Comparison of ENCODE assay signal across 9 cellular contexts in genomic region chr2:27085062-27085669, GRCh38. TPM values are rescaled to one million over a fixed set of nuclear protein-coding genes. Genes with fewer than 3 reads are reported as not detected.
DNase-seq lines count a peak whose midpoint lies in the region; ATAC-seq and TF ChIP-seq lines count a peak whose summit lies in the region.
"Had no signal": no experiment of that assay in that cellular context is flagged by ENCODE, and none has a peak within 500 bp of the region (broad histone marks: within the 10 kb centered on the region; RNA-seq: fewer than 3 reads in every experiment).

No MANE protein-coding gene starts in this region.

- intact Hi-C loops in heart right ventricle (cut with DNase I) (loop anchor here in 8 of 10 donors (5.0 to 10.0 kb wide), 6 partner anchors 33 to 123 kb away; partner anchors contain the start of genes TMEM214 (in 4 of the 8) and AGBL5 (in 2 of the 8)), left ventricle myocardium superior (cut with micrococcal nuclease) (loop anchor here (10.0 kb wide), 1 partner anchor 120 kb away; no protein-coding TSS in a partner anchor), uterus (cut with DNase I; ENCODE audit: low total_unique reads) (no loop called here)

- no peaks in the 10 kb centered on the region for H3K27me3 Mint-ChIP-seq in chondrocyte (ENCODE audit: low read depth)

- H3K27me3 ChIP-seq in heart right ventricle (no peaks in the 10 kb centered on the region), mucosa of stomach (ENCODE audit: control insufficient read depth, insufficient read depth, low read length) (peaks cover 6% of the 10 kb centered on the region), uterus (no peaks in the 10 kb centered on the region)

- H3K27ac Mint-ChIP-seq in chondrocyte (ENCODE audit: unreplicated experiment), result peak overlapping the region; percentile 91

- TF ChIP-seq CTCF in heart right ventricle (IDR thresholded peaks at IDR 0.05) (peak in 1 of 9 donors; percentile 39), chondrocyte (IDR thresholded peaks at IDR 0.05) (no peak), uterus (IDR thresholded peaks at IDR 0.05) (no peak)

- TF ChIP-seq POLR2A in uterus (IDR thresholded peaks at IDR 0.05), result peak in 1 of 2 donors; percentile 2

- DNase-seq in heart right ventricle (no peak), left ventricle myocardium superior (no peak), chondrocyte (ENCODE audit: low spot score) (no peak), uterus (peak in 1 of 2 donors; percentile 40), medulla oblongata (ENCODE audit: extremely low spot score) (no peak)
- DNase-seq in activated effector memory CD4-positive, alpha-beta T cell treated with Interleukin-2 at 50 U/mL for 16 hours, result no peak
- DNase-seq: GDM1 had no signal

- peaks cover 5% of the 10 kb centered on the region for H3K36me3 Mint-ChIP-seq in chondrocyte (ENCODE audit: low read depth)

- peaks cover 0 to 13% (median 0%) of the 10 kb centered on the region in 9 donors for H3K36me3 ChIP-seq in heart right ventricle
- no peaks in the 10 kb centered on the region for H3K36me3 ChIP-seq in mucosa of stomach (ENCODE audit: control insufficient read depth, insufficient read depth, low read length)
- no peaks in the 10 kb centered on the region for H3K36me3 ChIP-seq in uterus

- H3K9me3 ChIP-seq in heart right ventricle (no peaks in the 10 kb centered on the region), mucosa of stomach (ENCODE audit: control insufficient read depth, low read length) (no peaks in the 10 kb centered on the region), uterus (no peaks in the 10 kb centered on the region)

- WGBS in heart right ventricle, 2 donors, result 50 to 55% methylated on average over 10 of the region's 10 CpGs

- peak overlapping the region; percentile 71 for H3K9ac ChIP-seq in mucosa of stomach (ENCODE audit: low read length)

- H3K4me1 ChIP-seq in heart right ventricle, result peaks cover 10 to 62% (median 43%) of the 10 kb centered on the region in 9 donors
- H3K4me1 ChIP-seq in mucosa of stomach (ENCODE audit: control insufficient read depth, insufficient read depth, low read length), result peaks cover 40% of the 10 kb centered on the region
- H3K4me1 ChIP-seq in uterus, result peaks cover 5 to 23% of the 10 kb centered on the region in 2 donors

- H3K4me3 Mint-ChIP-seq in chondrocyte (ENCODE audit: unreplicated experiment), result peak overlapping the region; percentile 73

- H3K4me3 ChIP-seq in heart right ventricle, result peak overlapping the region in 9 of 10 donors; percentile 56 to 80 (median 74)
- no peak overlapping the region for H3K4me3 ChIP-seq in mucosa of stomach (ENCODE audit: low read length)
- peak overlapping the region; percentile 48 to 62 for H3K4me3 ChIP-seq in uterus

- peak overlapping the region in 9 of 10 donors; percentile 86 to 98 (median 93) for H3K27ac ChIP-seq in heart right ventricle
- peak overlapping the region; percentile 82 to 85 for H3K27ac ChIP-seq in uterus

- peaks cover 29% of the 10 kb centered on the region for H3K4me1 Mint-ChIP-seq in chondrocyte (ENCODE audit: low read depth)

- ATAC-seq in heart right ventricle (no peak), left ventricle myocardium superior (no peak), GM18861 (IDR thresholded peaks at IDR 0.05; ENCODE audit: unreplicated experiment) (no peak)

- no peaks in the 10 kb centered on the region for H3K9me3 Mint-ChIP-seq in chondrocyte (ENCODE audit: low read depth)

RNA-seq across cellular contexts. Expression of gene KHK, which starts 1.4 kb away (rescaled TPM):
- 1 to 10 TPM in 9 of 10 donors, under 1 TPM in 1; 0.32 to 4.6 (median 2.3) TPM for total RNA-seq in heart right ventricle
- polyA plus RNA-seq in heart right ventricle, result 1 to 10 TPM; 2.2 TPM
- total RNA-seq in left ventricle myocardium superior, result 4.0 TPM
- total RNA-seq in chondrocyte, result 1.2 to 1.9 TPM (median 1.3 TPM) in 3 replicates
- 10 to 100 TPM in 1 of 4 donors, 1 to 10 TPM in 3; 1.0 to 21.6 (median 5.4) TPM for total RNA-seq in uterus

RNA-seq across cellular contexts. Expression of gene EMILIN1, which starts 6.8 kb away (rescaled TPM):
- 10 to 100 TPM in 7 of 10 donors, 1 to 10 TPM in 3; 6.8 to 53.2 (median 12.2) TPM for total RNA-seq in heart right ventricle
- 10 to 100 TPM; 40.8 to 41.0 TPM for polyA plus RNA-seq in heart right ventricle
- total RNA-seq in left ventricle myocardium superior, result 15.7 TPM
- total RNA-seq in chondrocyte, result 180 to 235 TPM (median 182 TPM) in 3 replicates
- 100 to 1,000 TPM; 107 to 377 (median 224) TPM for total RNA-seq in uterus

RNA-seq across cellular contexts. Expression of gene OST4, which starts 13.7 kb away (rescaled TPM):
- 100 to 1,000 TPM; 342 to 457 (median 388) TPM for total RNA-seq in heart right ventricle
- 100 to 1,000 TPM; 336 to 456 TPM for polyA plus RNA-seq in heart right ventricle
- total RNA-seq in left ventricle myocardium superior, result 374 TPM
- total RNA-seq in chondrocyte, result 473 to 494 TPM (median 478 TPM) in 3 replicates
- 100 to 1,000 TPM in 3 of 4 donors, 10 to 100 TPM in 1; 76.3 to 387 (median 237) TPM for total RNA-seq in uterus

RNA-seq across cellular contexts. Expression of gene AGBL5, which starts 33.7 kb away (rescaled TPM):
- total RNA-seq in heart right ventricle (10 to 100 TPM in 6 of 10 donors, 1 to 10 TPM in 4; 7.9 to 16.8 (median 11.7) TPM), left ventricle myocardium superior (9.4 TPM), chondrocyte (14.0 to 31.8 TPM (median 16.3 TPM) in 3 replicates), uterus (10 to 100 TPM in 2 of 4 donors, 1 to 10 TPM in 1, under 1 TPM in 1; 0.77 to 26.2 (median 10.8) TPM)
- polyA plus RNA-seq in heart right ventricle, result 1 to 10 TPM; 4.2 to 6.5 TPM

RNA-seq across cellular contexts. Expression of gene CGREF1, which starts 33.8 kb away (rescaled TPM):
- 1 to 10 TPM in 3 of 10 donors, under 1 TPM in 7; 0.21 to 1.2 (median 0.68) TPM for total RNA-seq in heart right ventricle
- polyA plus RNA-seq in heart right ventricle, result under 1 TPM; 0.57 to 0.73 TPM
- total RNA-seq in left ventricle myocardium superior, result 0.87 TPM
- total RNA-seq in chondrocyte, result 9.6 to 15.9 TPM (median 13.5 TPM) in 3 replicates
- 10 to 100 TPM in 2 of 4 donors, 1 to 10 TPM in 2; 2.3 to 22.9 (median 9.7) TPM for total RNA-seq in uterus
